Comparison of ENCODE assay signal across 11 cellular contexts in genomic region chr2:210461401-210461800, GRCh38. TPM values are rescaled to one million over a fixed set of nuclear protein-coding genes. Genes with fewer than 3 reads are reported as not detected.
A peak's percentile ranks its signal among the peaks of the same experiment; 100 is the strongest.
DNase-seq lines count a peak whose midpoint lies in the region; ATAC-seq and TF ChIP-seq lines count a peak whose summit lies in the region.
"Had no signal": no experiment of that assay in that cellular context is flagged by ENCODE, and none has a peak within 500 bp of the region (broad histone marks: within the 10 kb centered on the region; RNA-seq: fewer than 3 reads in every experiment).

No MANE protein-coding gene starts in this region.

- no peak for TF ChIP-seq CTCF in Peyer's patch (IDR thresholded peaks at IDR 0.05)
- TF ChIP-seq CTCF in GM13976 (IDR thresholded peaks at IDR 0.05; ENCODE audit: borderline replicate concordance, control extremely low read depth, extremely low read depth, insufficient read depth, missing control alignments), result no peak

- DNase-seq in GF-D8 (lab: John Stamatoyannopoulos, UW) (peak; percentile 28), NCI-H2171 treated with DMSO at 0.1 percent for 48 hours (lab: John Stamatoyannopoulos, UW) (peak; percentile 80), Peyer's patch (no peak), EL (no peak), GM13976 (ENCODE audit: low spot score) (no peak)
- DNase-seq in activated CD4-positive, alpha-beta T cell treated with anti-CD3 and anti-CD28 coated beads, Interleukin-2, amount 50 U/mL, for 1 hour, result no peak
- DNase-seq: activated CD4-positive, CD25-positive, alpha-beta regulatory T cell; stimulated activated CD4-positive, alpha-beta T cell treated with anti-CD3 and anti-CD28 coated beads, Interleukin-2, amount 100 ng/mL, for 48 hours had no signal

- in situ Hi-C loops in GM13976 (cut with MboI; ENCODE audit: low sequenced_read_pairs, unreplicated experiment), result no loop called here

- peak; percentile 61 for ATAC-seq in GM19395 (IDR thresholded peaks at IDR 0.05; ENCODE audit: unreplicated experiment)
- peak; percentile 54 for ATAC-seq in HG02981 (IDR thresholded peaks at IDR 0.05; ENCODE audit: unreplicated experiment)

- no peaks in the 10 kb centered on the region for H3K4me1 ChIP-seq in Peyer's patch

- H3K36me3 ChIP-seq in Peyer's patch, result peaks cover 0 to 32% (median 3%) of the 10 kb centered on the region in 3 donors

- no peak overlapping the region for H3K27ac ChIP-seq in Peyer's patch
- H3K27ac ChIP-seq: C4-2B had no signal

- no peaks in the 10 kb centered on the region for H3K27me3 ChIP-seq in Peyer's patch

- no peak overlapping the region for H3K4me3 ChIP-seq in Peyer's patch

- no peaks in the 10 kb centered on the region for H3K9me3 ChIP-seq in Peyer's patch

- no peak for TF ChIP-seq POLR2A in Peyer's patch (IDR thresholded peaks at IDR 0.05)

RNA-seq across cellular contexts. Expression of gene LANCL1, which starts 15.2 kb away (rescaled TPM):
- total RNA-seq in Peyer's patch, result 10 to 100 TPM; 13.2 to 22.6 (median 18.7) TPM

Comparison
In these comparisons a context has a peak if more than half of its experiments do, and no peak if none do; other contexts are left out.
1. DNase-seq: peak in GF-D8 (single experiment) and NCI-H2171 treated with DMSO at 0.1 percent for 48 hours (single experiment); none in activated CD4-positive, alpha-beta T cell treated with anti-CD3 and anti-CD28 coated beads, Interleukin-2, amount 50 U/mL, for 1 hour (single experiment), Peyer's patch (0 of 3), EL (single experiment) and GM13976 (single experiment).